8 cellular contexts compared by ENCODE assay signal in genomic region chr20:1802385-1803215, GRCh38.
DNase-seq lines count a peak whose midpoint lies in the region; ATAC-seq and TF ChIP-seq lines count a peak whose summit lies in the region.

No MANE protein-coding gene starts in this region.

- intact Hi-C loops in PC-3 (cut with micrococcal nuclease) = loop anchor here (5.0 to 10.0 kb wide), 3 partner anchors 95 to 302 kb away; partner anchors contain the start of genes SIRPA and STK35

- H3K9me3 ChIP-seq in PC-3 (ENCODE audit: low read length) (no peaks in the 10 kb centered on the region), iPS DF 6.9 (ENCODE audit: control insufficient read depth, insufficient read depth, low read length) (no peaks in the 10 kb centered on the region)

- H3K27me3 ChIP-seq in PC-3 (ENCODE audit: low read length) = no peaks in the 10 kb centered on the region
- peaks cover 10% of the 10 kb centered on the region; the same call in 1 of the 2 replicates for H3K27me3 ChIP-seq in iPS DF 6.9 (ENCODE audit: control insufficient read depth, insufficient read depth, low read length)

- H3K9ac ChIP-seq in PC-3 (ENCODE audit: low read length) = no peak overlapping the region

- CTCF ChIA-PET in HEK293T (lab: Yijun Ruan, JAX) = interaction anchor here (0.7 to 2.2 kb wide), 3 partner anchors 26 to 38 kb away, joined by 3 to 12 read pairs (median 4); no protein-coding TSS in a partner anchor
- CTCF ChIA-PET in PC-3 (lab: Charles Lee) = interaction anchor here (0.5 to 1.8 kb wide), 9 partner anchors 10 to 299 kb away, joined by 3 to 14 read pairs (median 4); no protein-coding TSS in a partner anchor

- H3K36me3 ChIP-seq in PC-3 (ENCODE audit: low read depth, low read length) = no peaks in the 10 kb centered on the region
- no peaks in the 10 kb centered on the region for H3K36me3 ChIP-seq in iPS DF 6.9 (ENCODE audit: control insufficient read depth, insufficient read depth, low read length)

- H4K20me1 ChIP-seq in PC-3 (ENCODE audit: low read length) = no peaks in the 10 kb centered on the region

- no peaks in the 10 kb centered on the region for H3F3A ChIP-seq in PC-3 (ENCODE audit: low read length, unreplicated experiment)

- TF ChIP-seq CTCF in PC-3 (conservative IDR thresholded peaks at IDR 0.05; ENCODE audit: low read depth, low read length) = peak; percentile 96
- TF ChIP-seq CTCF in astrocyte of the spinal cord (IDR thresholded peaks at IDR 0.05; ENCODE audit: low read depth, low read length) = peak; percentile 68

- H3K79me2 ChIP-seq in PC-3 (ENCODE audit: low read length) = no peaks in the 10 kb centered on the region

- peaks cover 29% of the 10 kb centered on the region for H3K4me1 ChIP-seq in PC-3 (ENCODE audit: insufficient read depth, low read length)
- H3K4me1 ChIP-seq in iPS DF 6.9 (ENCODE audit: control insufficient read depth, insufficient read depth, low read length) = peaks cover 5% of the 10 kb centered on the region; the same call in 1 of the 2 replicates

- WGBS in iPS DF 6.9 (ENCODE audit: insufficient coverage, insufficient read length) = no CpG with 5 or more reads among the region's 42 CpGs

- peak overlapping the region; percentile 88 for H3K4me2 ChIP-seq in PC-3 (ENCODE audit: low read length)

- POLR2A ChIA-PET in HEK293T (lab: Yijun Ruan, JAX) = interaction anchor here (1.0 to 1.2 kb wide), 2 partner anchors 9 to 26 kb away, joined by 3 to 6 read pairs; no protein-coding TSS in a partner anchor
- POLR2A ChIA-PET in PC-3 (lab: Charles Lee; ENCODE audit: unreplicated experiment) = no interaction called here

- peak; percentile 31 for DNase-seq in COLO668 (lab: John Stamatoyannopoulos, UW; ENCODE audit: unreplicated experiment)
- DNase-seq in HEK293T (ENCODE audit: extremely low spot score) = peak; percentile 77
- DNase-seq in PC-3 = peak; percentile 70
- DNase-seq in astrocyte of the spinal cord (ENCODE audit: low read depth, low spot score) = peak; percentile 70
- DNase-seq in iPS DF 6.9 (ENCODE audit: low read depth, low spot score) = no peak
- peak; percentile 87 for DNase-seq in retina

- H3K27ac ChIP-seq in PC-3 (ENCODE audit: low read length) = no peak overlapping the region
- no peak overlapping the region for H3K27ac ChIP-seq in iPS DF 6.9 (ENCODE audit: low read length)

- no TSS peak for BruUV-seq in PC-3 (replicated peaks; lab: Mats Ljungman, UMichigan)

- H3K9me2 ChIP-seq in PC-3 (replicated peaks; ENCODE audit: low read length) = no peaks in the 10 kb centered on the region

- peak overlapping the region; percentile 78 for H2AFZ ChIP-seq in PC-3 (ENCODE audit: low read length)

- in situ Hi-C loops in astrocyte of the spinal cord (cut with HindIII; ENCODE audit: low sequenced_read_pairs) = no loop called here

- peak; percentile 62 for ATAC-seq in PC-3
- no peak for ATAC-seq in HG02763 (IDR thresholded peaks at IDR 0.05; ENCODE audit: unreplicated experiment)
- no peak for ATAC-seq in GM19467 (IDR thresholded peaks at IDR 0.05; ENCODE audit: unreplicated experiment)

- H3K4me3 ChIP-seq in PC-3 (ENCODE audit: low read length) = peak overlapping the region; percentile 62
- peak overlapping the region; percentile 42 for H3K4me3 ChIP-seq in astrocyte of the spinal cord (ENCODE audit: low read depth, low read length)
- H3K4me3 ChIP-seq in iPS DF 6.9 (ENCODE audit: low read length) = peak overlapping the region; percentile 35; the same call in 1 of the 2 replicates

TF ChIP-seq in HEK293T, 16 proteins besides CTCF, POLR2A, EP300 and RAD21:
- TF ChIP-seq TARDBP (IDR thresholded peaks at IDR 0.05) = no peak
- no peak for TF ChIP-seq SUZ12 (IDR thresholded peaks at IDR 0.05)
- no peak for TF ChIP-seq FOXK2 (IDR thresholded peaks at IDR 0.05)
- no peak for TF ChIP-seq L3MBTL2 (conservative IDR thresholded peaks at IDR 0.05)
- TF ChIP-seq FOXA1 (IDR thresholded peaks at IDR 0.05) = no peak
- no peak for TF ChIP-seq LEF1 (IDR thresholded peaks at IDR 0.05; ENCODE audit: borderline replicate concordance)
- TF ChIP-seq NFRKB (IDR thresholded peaks at IDR 0.05) = no peak
- TF ChIP-seq FOXM1 (IDR thresholded peaks at IDR 0.05; ENCODE audit: borderline replicate concordance) = no peak
- no peak for TF ChIP-seq PKNOX1 (IDR thresholded peaks at IDR 0.05)
- TF ChIP-seq CTBP1 (IDR thresholded peaks at IDR 0.05; ENCODE audit: borderline replicate concordance) = no peak
- TF ChIP-seq ARNT (IDR thresholded peaks at IDR 0.05) = no peak
- no peak for TF ChIP-seq ELF4 (IDR thresholded peaks at IDR 0.05)
- no peak for TF ChIP-seq HDGF (IDR thresholded peaks at IDR 0.05; ENCODE audit: borderline replicate concordance)
- TF ChIP-seq ZNF384 (IDR thresholded peaks at IDR 0.05) = no peak
- TF ChIP-seq SP1 (IDR thresholded peaks at IDR 0.05) = no peak
